26 cellular contexts compared by ENCODE assay signal in genomic region chr1:44860891-44861290, GRCh38. TPM values are rescaled to one million over a fixed set of nuclear protein-coding genes. Genes with fewer than 3 reads are reported as not detected.
"Had no signal": no experiment of that assay in that cellular context is flagged by ENCODE, and none has a peak within 500 bp of the region (broad histone marks: within the 10 kb centered on the region; RNA-seq: fewer than 3 reads in every experiment).

No MANE protein-coding gene starts in this region.

- H3K4me1 ChIP-seq: psoas muscle, suprapubic skin had no signal

- H3K4me3 Mint-ChIP-seq: activated CD4-positive, alpha-beta T cell treated with anti-CD3 and anti-CD28 coated beads for 36 hours; activated naive CD8-positive, alpha-beta T cell treated with anti-CD3 and anti-CD28 coated beads, Interleukin-2, amount 10 ng/mL, durations not matched to agents 7 days and 5 days; activated T-cell treated with anti-CD3 and anti-CD28 coated beads, Interleukin-2, amount 50 U/mL, for 24 hours; activated T-helper 17 cell treated with anti-CD3 and anti-CD28 coated beads, Interleukin-2, amount 50 U/mL, for 72 hours; immature natural killer cell; natural killer cell; stimulated activated naive CD8-positive, alpha-beta T cell treated with anti-CD3 and anti-CD28 coated beads, Interleukin-15, amount 100 ng/mL, for 72 hours; T-helper 1 cell treated with Interleukin-12 subunit alpha and Interleukin-12 subunit beta and Interleukin-4 antibody, amounts not matched to agents 30 μg/mL and 1 μg/mL, for 36 hours had no signal

- H3K27ac Mint-ChIP-seq: activated B cell treated with CpG ODN at 0.5 μM for 24 hours; activated CD4-positive, alpha-beta T cell treated with anti-CD3 and anti-CD28 coated beads for 36 hours; activated naive CD8-positive, alpha-beta T cell treated with anti-CD3 and anti-CD28 coated beads, Interleukin-2, amount 10 ng/mL, durations not matched to agents 7 days and 5 days; activated T-cell treated with anti-CD3 and anti-CD28 coated beads, Interleukin-2, amount 50 U/mL, for 24 hours; activated T-helper 17 cell treated with anti-CD3 and anti-CD28 coated beads, Interleukin-2, amount 50 U/mL, for 72 hours; immature natural killer cell; natural killer cell; T-helper 1 cell treated with Interleukin-12 subunit alpha and Interleukin-12 subunit beta and Interleukin-4 antibody, amounts not matched to agents 30 μg/mL and 1 μg/mL, for 36 hours had no signal

- FAIRE-seq: urothelium cell line had no signal

- H3K27ac ChIP-seq: psoas muscle, right atrium auricular region, suprapubic skin, transverse colon had no signal

- ATAC-seq: activated CD4-positive, alpha-beta T cell treated with anti-CD3 and anti-CD28 coated beads for 36 hours; activated T-helper 17 cell treated with anti-CD3 and anti-CD28 coated beads, Interleukin-2, amount 50 U/mL, for 72 hours; left lobe of liver; natural killer cell; psoas muscle; stimulated activated naive CD8-positive, alpha-beta T cell treated with anti-CD3 and anti-CD28 coated beads, Interleukin-15, amount 100 ng/mL, for 72 hours had no signal

- H3K9me3 ChIP-seq: psoas muscle, right atrium auricular region, suprapubic skin, transverse colon had no signal

- H3K9me3 Mint-ChIP-seq: activated B cell treated with CpG ODN at 0.5 μM for 24 hours; activated naive CD8-positive, alpha-beta T cell treated with anti-CD3 and anti-CD28 coated beads, Interleukin-2, amount 10 ng/mL, durations not matched to agents 7 days and 5 days; activated T-cell treated with anti-CD3 and anti-CD28 coated beads, Interleukin-2, amount 50 U/mL, for 24 hours; activated T-helper 17 cell treated with anti-CD3 and anti-CD28 coated beads, Interleukin-2, amount 50 U/mL, for 72 hours; immature natural killer cell; natural killer cell; stimulated activated naive CD8-positive, alpha-beta T cell treated with anti-CD3 and anti-CD28 coated beads, Interleukin-15, amount 100 ng/mL, for 72 hours; T-helper 1 cell treated with Interleukin-12 subunit alpha and Interleukin-12 subunit beta and Interleukin-4 antibody, amounts not matched to agents 30 μg/mL and 1 μg/mL, for 36 hours had no signal

- DNase-seq: activated B cell treated with CpG ODN at 0.5 μM for 24 hours; activated CD4-positive, alpha-beta T cell treated with anti-CD3 and anti-CD28 coated beads for 36 hours; activated CD4-positive, alpha-beta T cell treated with anti-CD3 and anti-CD28 coated beads, Interleukin-2, amount 50 U/mL, for 4 hours; activated CD8-positive, alpha-beta memory T cell treated with anti-CD3 and anti-CD28 coated beads for 24 hours; activated CD8-positive, alpha-beta memory T cell treated with anti-CD3 and anti-CD28 coated beads, Interleukin-2, amount 50 U/mL, for 4 hours; activated naive CD4-positive, alpha-beta T cell treated with Interleukin-2 at 50 U/mL for 16 hours; activated naive CD8-positive, alpha-beta T cell treated with anti-CD3 and anti-CD28 coated beads, Interleukin-2, amount 10 ng/mL, durations not matched to agents 7 days and 5 days; activated T-cell treated with anti-CD3 and anti-CD28 coated beads, Interleukin-2, amount 50 U/mL, for 24 hours; cerebellar nuclear complex; cortex of kidney; effector CD4-positive, alpha-beta T cell; foreskin fibroblast; immature natural killer cell; natural killer cell; psoas muscle; stimulated activated CD4-positive, alpha-beta T cell treated with anti-CD3 and anti-CD28 coated beads, Interleukin-1b, Interleukin-23, amount 100 ng/mL, for 48 hours; stimulated activated naive CD8-positive, alpha-beta T cell treated with anti-CD3 and anti-CD28 coated beads, Interleukin-15, amount 100 ng/mL, for 72 hours; T1000; transverse colon had no signal

- H3K4me3 ChIP-seq: psoas muscle, right atrium auricular region, suprapubic skin, transverse colon had no signal

- H3K27me3 Mint-ChIP-seq: activated B cell treated with CpG ODN at 0.5 μM for 24 hours; activated CD4-positive, alpha-beta T cell treated with anti-CD3 and anti-CD28 coated beads for 36 hours; activated naive CD8-positive, alpha-beta T cell treated with anti-CD3 and anti-CD28 coated beads, Interleukin-2, amount 10 ng/mL, durations not matched to agents 7 days and 5 days; activated T-cell treated with anti-CD3 and anti-CD28 coated beads, Interleukin-2, amount 50 U/mL, for 24 hours; activated T-helper 17 cell treated with anti-CD3 and anti-CD28 coated beads, Interleukin-2, amount 50 U/mL, for 72 hours; stimulated activated naive CD8-positive, alpha-beta T cell treated with anti-CD3 and anti-CD28 coated beads, Interleukin-15, amount 100 ng/mL, for 72 hours had no signal

- H3K4me1 Mint-ChIP-seq: activated naive CD8-positive, alpha-beta T cell treated with anti-CD3 and anti-CD28 coated beads, Interleukin-2, amount 10 ng/mL, durations not matched to agents 7 days and 5 days; immature natural killer cell; natural killer cell; stimulated activated naive CD8-positive, alpha-beta T cell treated with anti-CD3 and anti-CD28 coated beads, Interleukin-15, amount 100 ng/mL, for 72 hours had no signal

- H3K27me3 ChIP-seq: right atrium auricular region, suprapubic skin, transverse colon had no signal

- H3K36me3 Mint-ChIP-seq: natural killer cell had no signal

RNA-seq across cellular contexts. Expression of gene PTCH2, which starts 17.8 kb away (rescaled TPM):
- total RNA-seq: epithelial cell of proximal tubule had no signal

RNA-seq across cellular contexts. Expression of gene DYNLT4, which starts 53.7 kb away (rescaled TPM):
- total RNA-seq: activated B cell treated with CpG ODN at 0.5 μM for 24 hours, epithelial cell of proximal tubule, suprapubic skin had no signal
